ENCODE assay signal across 12 cellular contexts in genomic region chr20:37309941-37310590, GRCh38. TPM values are rescaled to one million over a fixed set of nuclear protein-coding genes. Genes with fewer than 3 reads are reported as not detected.
A peak's percentile ranks its signal among the peaks of the same experiment; 100 is the strongest.
DNase-seq lines count a peak whose midpoint lies in the region; ATAC-seq lines count a peak whose summit lies in the region.
"Had no signal": no experiment of that assay in that cellular context is flagged by ENCODE, and none has a peak within 500 bp of the region (broad histone marks: within the 10 kb centered on the region; RNA-seq: fewer than 3 reads in every experiment).

No MANE protein-coding gene starts in this region.

- H3K4me1 ChIP-seq in HUES6 (ENCODE audit: control insufficient read depth, insufficient read depth, low read length) (peaks cover 32% of the 10 kb centered on the region; the same call in 1 of the 2 replicates), trophoblast cell (ENCODE audit: control insufficient read depth in 1 of 2, insufficient read depth in 2 of 2, low read length in 2 of 2) (peaks cover 54 to 58% of the 10 kb centered on the region in 2 experiments)

- H3K4me3 ChIP-seq in HUES6 (ENCODE audit: low read depth, low read length) (no peak overlapping the region), trophoblast cell (ENCODE audit: low read depth, low read length) (no peak overlapping the region)

- H2BK120ac ChIP-seq in trophoblast cell (ENCODE audit: insufficient read depth, low read length, poor library complexity): peak overlapping the region; percentile 92

- H3K27ac ChIP-seq in HUES6 (ENCODE audit: low read depth, low read length): no peak overlapping the region
- peak overlapping the region; percentile 98 for H3K27ac ChIP-seq in trophoblast cell (ENCODE audit: low read depth, low read length)

- peak; percentile 24 for ATAC-seq in esophagus mucosa
- no peak for ATAC-seq in HG03571 (IDR thresholded peaks at IDR 0.05; ENCODE audit: unreplicated experiment)
- ATAC-seq: stimulated activated naive CD8-positive, alpha-beta T cell treated with anti-CD3 and anti-CD28 coated beads, Interleukin-15, amount 100 ng/mL, for 72 hours had no signal

- H2AK5ac ChIP-seq in trophoblast cell (ENCODE audit: low read length): peak overlapping the region; percentile 33

- H4K12ac ChIP-seq in trophoblast cell (ENCODE audit: low read depth, low read length): peak overlapping the region; percentile 55

- H3K9me3 ChIP-seq in HUES6 (ENCODE audit: control insufficient read depth, insufficient read depth, low read depth, low read length) (no peaks in the 10 kb centered on the region), trophoblast cell (ENCODE audit: insufficient read depth, low read depth, low read length) (no peaks in the 10 kb centered on the region)

- H3K4ac ChIP-seq in trophoblast cell (ENCODE audit: low read depth, low read length): peak overlapping the region; percentile 73

- H3K27me3 ChIP-seq in HUES6 (ENCODE audit: control insufficient read depth, insufficient read depth, low read length): no peaks in the 10 kb centered on the region
- no peaks in the 10 kb centered on the region for H3K27me3 ChIP-seq in trophoblast cell (ENCODE audit: insufficient read depth, low read length)

- no CpG with 5 or more reads among the region's 16 CpGs for WGBS in trophoblast cell (ENCODE audit: extremely low coverage, insufficient coverage, insufficient read length)

- peak overlapping the region; percentile 26 for H3K4me2 ChIP-seq in trophoblast cell (ENCODE audit: low read length)

- peak overlapping the region; percentile 89 for H2BK12ac ChIP-seq in trophoblast cell (ENCODE audit: low read length)

- DNase-seq in DMS79 (lab: John Stamatoyannopoulos, UW) (peak; percentile 94), trophoblast cell (peak; percentile 97), iPS-NIHi11 (ENCODE audit: low spot score) (no peak), NCI-H446 (lab: John Stamatoyannopoulos, UW) (no peak), NCI-H510A (lab: John Stamatoyannopoulos, UW) (no peak)
- DNase-seq: C1 segment of cervical spinal cord; stimulated activated naive CD8-positive, alpha-beta T cell treated with anti-CD3 and anti-CD28 coated beads, Interleukin-15, amount 100 ng/mL, for 72 hours had no signal

- peak overlapping the region; percentile 19 for H2AFZ ChIP-seq in trophoblast cell (ENCODE audit: insufficient read depth, low read length, poor library complexity)

- peak overlapping the region; percentile 87 for H3K14ac ChIP-seq in trophoblast cell (ENCODE audit: low read length)

- peaks cover 34% of the 10 kb centered on the region for H3K79me2 ChIP-seq in trophoblast cell (ENCODE audit: control insufficient read depth, insufficient read depth, low read length, poor library complexity)

- peak overlapping the region; percentile 87 for H3K18ac ChIP-seq in trophoblast cell (ENCODE audit: low read length)

- H3K79me1 ChIP-seq in trophoblast cell (ENCODE audit: low read length): peaks cover 67% of the 10 kb centered on the region

- H3K23ac ChIP-seq in trophoblast cell (ENCODE audit: low read length): no peak overlapping the region

- H4K8ac ChIP-seq in trophoblast cell (ENCODE audit: low read depth, low read length): peak overlapping the region; percentile 86

- H3K36me3 ChIP-seq in HUES6 (ENCODE audit: control insufficient read depth, insufficient read depth, low read length) (peaks cover 33% of the 10 kb centered on the region), trophoblast cell (ENCODE audit: control insufficient read depth in 1 of 2, insufficient read depth in 2 of 2, low read length in 2 of 2) (peaks cover 9 to 12% of the 10 kb centered on the region in 2 experiments)

- H4K91ac ChIP-seq in trophoblast cell (ENCODE audit: low read depth, low read length): peak overlapping the region; percentile 97

- H3K9ac ChIP-seq in HUES6 (ENCODE audit: low read length): peak overlapping the region; percentile 22
- peak overlapping the region; percentile 22 for H3K9ac ChIP-seq in trophoblast cell (ENCODE audit: low read length)

- peak overlapping the region; percentile 97 for H2BK5ac ChIP-seq in trophoblast cell (ENCODE audit: low read depth, low read length, poor library complexity)

RNA-seq across cellular contexts. Expression of gene MANBAL, which starts 20.6 kb away (rescaled TPM):
- 42.0 TPM for total RNA-seq in esophagus mucosa
- polyA plus RNA-seq in trophoblast cell (2013): 61.2 and 63.9 TPM in 2 replicates

RNA-seq across cellular contexts. Expression of gene SRC, which starts 35.9 kb away (rescaled TPM):
- 30.5 TPM for total RNA-seq in esophagus mucosa
- 188 and 198 TPM in 2 replicates for polyA plus RNA-seq in trophoblast cell (2013)

RNA-seq across cellular contexts. Expression of gene GHRH, which starts 48.5 kb away (rescaled TPM):
- not detected for total RNA-seq in esophagus mucosa
- polyA plus RNA-seq in trophoblast cell (2013): 0.11 and 0.19 TPM in 2 replicates
- total RNA-seq: cerebellum, mesenteric fat pad had no signal

Comparison
In these comparisons a context has a peak if more than half of its experiments do, and no peak if none do; other contexts are left out.
1. DNase-seq: peak in DMS79 (single experiment) and trophoblast cell (2 of 2); none in iPS-NIHi11 (single experiment), NCI-H446 (0 of 2) and NCI-H510A (single experiment).